Comparison of ENCODE assay signal across 1 cellular context in genomic region chr12:132153501-132154340, GRCh38.
TF ChIP-seq lines count a peak whose summit lies in the region.

No MANE protein-coding gene starts in this region.

TF ChIP-seq in GM12878, 131 proteins besides CTCF, POLR2A, EP300 and RAD21 (continued from another document):
- TF ChIP-seq SMARCA5 (IDR thresholded peaks at IDR 0.05), result 0 out of 2 replicates have a peak, but pooled peaks have one; percentile 34
- TF ChIP-seq IRF4 (IDR thresholded peaks at IDR 0.05; ENCODE audit: low read depth, low read length), result no peak
- TF ChIP-seq YY1 (IDR thresholded peaks at IDR 0.05; ENCODE audit: low read depth, low read length), result peak; percentile 67
- TF ChIP-seq, protein P1, sequence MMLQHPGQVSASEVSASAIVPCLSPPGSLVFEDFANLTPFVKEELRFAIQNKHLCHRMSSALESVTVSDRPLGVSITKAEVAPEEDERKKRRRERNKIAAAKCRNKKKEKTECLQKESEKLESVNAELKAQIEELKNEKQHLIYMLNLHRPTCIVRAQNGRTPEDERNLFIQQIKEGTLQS (IDR thresholded peaks at IDR 0.05; ENCODE audit: borderline replicate concordance, extremely low read depth, low read depth, low read length), result no peak
- TF ChIP-seq POLR2AphosphoS2 (IDR thresholded peaks at IDR 0.05; ENCODE audit: low read depth, low read length), result no peak; the same call in 1 of the 2 replicates
- no peak for TF ChIP-seq SIN3A (IDR thresholded peaks at IDR 0.05; ENCODE audit: low read depth, low read length)
- no peak for TF ChIP-seq FOXM1 (IDR thresholded peaks at IDR 0.05; ENCODE audit: low read depth, low read length)
- TF ChIP-seq SREBF1 (IDR thresholded peaks at IDR 0.05; ENCODE audit: low read length), result no peak
- no peak for TF ChIP-seq RBBP5 (conservative IDR thresholded peaks at IDR 0.05)
- TF ChIP-seq ASH2L (IDR thresholded peaks at IDR 0.05; ENCODE audit: borderline replicate concordance, low read depth), result no peak
- TF ChIP-seq SMC3 (IDR thresholded peaks at IDR 0.05; ENCODE audit: borderline replicate concordance, low read length), result peak; percentile 79
- TF ChIP-seq, protein P2, sequence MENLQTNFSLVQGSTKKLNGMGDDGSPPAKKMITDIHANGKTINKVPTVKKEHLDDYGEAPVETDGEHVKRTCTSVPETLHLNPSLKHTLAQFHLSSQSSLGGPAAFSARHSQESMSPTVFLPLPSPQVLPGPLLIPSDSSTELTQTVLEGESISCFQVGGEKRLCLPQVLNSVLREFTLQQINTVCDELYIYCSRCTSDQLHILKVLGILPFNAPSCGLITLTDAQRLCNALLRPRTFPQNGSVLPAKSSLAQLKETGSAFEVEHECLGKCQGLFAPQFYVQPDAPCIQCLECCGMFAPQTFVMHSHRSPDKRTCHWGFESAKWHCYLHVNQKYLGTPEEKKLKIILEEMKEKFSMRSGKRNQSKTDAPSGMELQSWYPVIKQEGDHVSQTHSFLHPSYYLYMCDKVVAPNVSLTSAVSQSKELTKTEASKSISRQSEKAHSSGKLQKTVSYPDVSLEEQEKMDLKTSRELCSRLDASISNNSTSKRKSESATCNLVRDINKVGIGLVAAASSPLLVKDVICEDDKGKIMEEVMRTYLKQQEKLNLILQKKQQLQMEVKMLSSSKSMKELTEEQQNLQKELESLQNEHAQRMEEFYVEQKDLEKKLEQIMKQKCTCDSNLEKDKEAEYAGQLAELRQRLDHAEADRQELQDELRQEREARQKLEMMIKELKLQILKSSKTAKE (IDR thresholded peaks at IDR 0.05; ENCODE audit: low read depth, poor library complexity, severe bottlenecking), result no peak
- TF ChIP-seq HDAC6 (IDR thresholded peaks at IDR 0.05; ENCODE audit: unreplicated experiment), result no peak
- TF ChIP-seq E2F8 (IDR thresholded peaks at IDR 0.05; ENCODE audit: low read depth, partially characterized antibody), result no peak
- no peak for TF ChIP-seq MYB (IDR thresholded peaks at IDR 0.05; ENCODE audit: borderline replicate concordance, low read depth, low read length)
- TF ChIP-seq MXI1 (IDR thresholded peaks at IDR 0.05; ENCODE audit: low read depth, low read length), result no peak
- TF ChIP-seq LARP7 (IDR thresholded peaks at IDR 0.05), result 0 out of 2 replicates have a peak, but pooled peaks have one; percentile 32
- no peak for TF ChIP-seq SUPT20H (IDR thresholded peaks at IDR 0.05; ENCODE audit: borderline replicate concordance, control insufficient read depth, low read depth, low read length)
- TF ChIP-seq HDGF (IDR thresholded peaks at IDR 0.05), result no peak
- TF ChIP-seq PAX5 (IDR thresholded peaks at IDR 0.05; ENCODE audit: borderline replicate concordance, low read depth, low read length), result no peak
- no peak for TF ChIP-seq STAT3 (IDR thresholded peaks at IDR 0.05; ENCODE audit: low read depth, low read length)
- TF ChIP-seq BMI1 (IDR thresholded peaks at IDR 0.05; ENCODE audit: borderline replicate concordance), result no peak
- TF ChIP-seq GATAD2B (conservative IDR thresholded peaks at IDR 0.05; ENCODE audit: low read depth), result no peak
- TF ChIP-seq RB1 (IDR thresholded peaks at IDR 0.05; ENCODE audit: borderline replicate concordance), result no peak
- TF ChIP-seq RELA (IDR thresholded peaks at IDR 0.05; ENCODE audit: borderline replicate concordance, partially characterized antibody), result peak; percentile 16
- TF ChIP-seq ZNF622 (IDR thresholded peaks at IDR 0.05), result no peak
- TF ChIP-seq NR2F1 (conservative IDR thresholded peaks at IDR 0.05), result no peak
